Comparison of ENCODE assay signal across 9 cellular contexts in genomic region chr16:85253127-85253941, GRCh38.
DNase-seq lines count a peak whose midpoint lies in the region; ATAC-seq and TF ChIP-seq lines count a peak whose summit lies in the region.
"Had no signal": no experiment of that assay in that cellular context is flagged by ENCODE, and none has a peak within 500 bp of the region (broad histone marks: within the 10 kb centered on the region; RNA-seq: fewer than 3 reads in every experiment).

No MANE protein-coding gene starts in this region.

- no peak overlapping the region for H3K4me2 ChIP-seq in smooth muscle cell

- no peaks in the 10 kb centered on the region for H3K27me3 ChIP-seq in CD8-positive, alpha-beta memory T cell (ENCODE audit: insufficient read depth, low read length, poor library complexity, severe bottlenecking)
- no peaks in the 10 kb centered on the region for H3K27me3 ChIP-seq in left ventricle myocardium inferior (ENCODE audit: low read depth)
- no peaks in the 10 kb centered on the region for H3K27me3 ChIP-seq in smooth muscle cell (ENCODE audit: low read depth)

- H3K4me3 ChIP-seq in CD8-positive, alpha-beta memory T cell (ENCODE audit: low read length) = no peak overlapping the region
- H3K4me3 ChIP-seq in left ventricle myocardium inferior (no peak overlapping the region), smooth muscle cell (no peak overlapping the region)

- intact Hi-C loops in left ventricle myocardium inferior (cut with micrococcal nuclease) = no loop called here

- ATAC-seq in SK-N-SH treated with all-trans-retinoic acid at 6 μM for 48 hours = peak; percentile 94
- ATAC-seq in activated naive CD4-positive, alpha-beta T cell treated with anti-CD3 and anti-CD28 coated beads, Interleukin-2, amount 50 U/mL, for 72 hours = peak; percentile 85 to 92
- no peak for ATAC-seq in GM18870 (IDR thresholded peaks at IDR 0.05; ENCODE audit: unreplicated experiment)
- ATAC-seq in HG02870 (IDR thresholded peaks at IDR 0.05; ENCODE audit: unreplicated experiment) = no peak

- POLR2A ChIA-PET in CD8-positive, alpha-beta memory T cell (lab: Charles Lee) = no interaction called here
- POLR2A ChIA-PET in HEK293T (lab: Yijun Ruan, JAX) = no interaction called here

- H3K9ac ChIP-seq in smooth muscle cell (ENCODE audit: low read depth) = no peak overlapping the region

- H3K4me3 Mint-ChIP-seq in CD8-positive, alpha-beta memory T cell = no peak overlapping the region

- no peaks in the 10 kb centered on the region for H3K9me3 Mint-ChIP-seq in CD8-positive, alpha-beta memory T cell
- H3K9me3 Mint-ChIP-seq in activated naive CD4-positive, alpha-beta T cell treated with anti-CD3 and anti-CD28 coated beads, Interleukin-2, amount 50 U/mL, for 72 hours = no peaks in the 10 kb centered on the region
- H3K9me3 Mint-ChIP-seq: IgD-negative memory B cell had no signal

- H3K27ac ChIP-seq in CD8-positive, alpha-beta memory T cell (ENCODE audit: low read depth, low read length) = no peak overlapping the region
- no peak overlapping the region for H3K27ac ChIP-seq in left ventricle myocardium inferior (replicated peaks)
- H3K27ac ChIP-seq in smooth muscle cell (ENCODE audit: low read depth) = no peak overlapping the region

- H3K36me3 ChIP-seq in CD8-positive, alpha-beta memory T cell (ENCODE audit: insufficient read depth, low read length) = no peaks in the 10 kb centered on the region
- no peaks in the 10 kb centered on the region for H3K36me3 ChIP-seq in left ventricle myocardium inferior
- H3K36me3 ChIP-seq in smooth muscle cell (ENCODE audit: low read depth) = no peaks in the 10 kb centered on the region

- TF ChIP-seq CTCF in left ventricle myocardium inferior (IDR thresholded peaks at IDR 0.05; ENCODE audit: borderline replicate concordance) (peak; percentile 93), smooth muscle cell (IDR thresholded peaks at IDR 0.05; ENCODE audit: borderline replicate concordance, insufficient read depth, poor library complexity, severe bottlenecking) (peak; percentile 93)

- H3K27ac Mint-ChIP-seq in CD8-positive, alpha-beta memory T cell = no peak overlapping the region
- H3K27ac Mint-ChIP-seq in activated naive CD4-positive, alpha-beta T cell treated with anti-CD3 and anti-CD28 coated beads, Interleukin-2, amount 50 U/mL, for 72 hours = no peak overlapping the region
- H3K27ac Mint-ChIP-seq: IgD-negative memory B cell had no signal

- CTCF ChIA-PET in CD8-positive, alpha-beta memory T cell (lab: Charles Lee) = interaction anchor here (0.8 to 3.0 kb wide), 7 partner anchors 10 to 68 kb away, joined by 3 to 13 read pairs (median 3); no protein-coding TSS in a partner anchor
- CTCF ChIA-PET in HEK293T (lab: Yijun Ruan, JAX) = interaction anchor here (0.6 to 1.3 kb wide), 13 partner anchors 8 to 521 kb away, joined by 3 to 6 read pairs (median 4); no protein-coding TSS in a partner anchor

- H3F3A ChIP-seq in smooth muscle cell (ENCODE audit: low read depth) = peaks cover 5% of the 10 kb centered on the region

- 50% methylated on average over 16 of the region's 20 CpGs for WGBS in smooth muscle cell (ENCODE audit: low lambda C conversion rate)

- peaks cover 7% of the 10 kb centered on the region for H3K79me2 ChIP-seq in smooth muscle cell (ENCODE audit: low read depth)

- no peaks in the 10 kb centered on the region for H3K4me1 ChIP-seq in CD8-positive, alpha-beta memory T cell (ENCODE audit: insufficient read depth, low read length)
- H3K4me1 ChIP-seq in left ventricle myocardium inferior (no peaks in the 10 kb centered on the region), smooth muscle cell (ENCODE audit: low read depth) (peaks cover 2% of the 10 kb centered on the region)

- peaks cover 10 to 13% of the 10 kb centered on the region in 2 donors for H3K27me3 Mint-ChIP-seq in CD8-positive, alpha-beta memory T cell

- no peaks in the 10 kb centered on the region for H3K4me1 Mint-ChIP-seq in CD8-positive, alpha-beta memory T cell
- H3K4me1 Mint-ChIP-seq: IgD-negative memory B cell had no signal

- DNase-seq in CD8-positive, alpha-beta memory T cell = peak; percentile 29 to 59 (median 49)
- DNase-seq in HEK293T (ENCODE audit: extremely low spot score) (peak; percentile 84), left ventricle myocardium inferior (peak; percentile 50), smooth muscle cell (lab: John Stamatoyannopoulos, UW; ENCODE audit: unreplicated experiment) (peak; percentile 59)
- peak; percentile 66 to 77 for DNase-seq in activated naive CD4-positive, alpha-beta T cell treated with anti-CD3 and anti-CD28 coated beads, Interleukin-2, amount 50 U/mL, for 72 hours (ENCODE audit: low spot score in 2 of 2)

- H3K9me3 ChIP-seq in CD8-positive, alpha-beta memory T cell (ENCODE audit: low read length) = no peaks in the 10 kb centered on the region
- H3K9me3 ChIP-seq in left ventricle myocardium inferior (replicated peaks) (no peaks in the 10 kb centered on the region), smooth muscle cell (replicated peaks; ENCODE audit: low read depth) (no peaks in the 10 kb centered on the region)

- no peak overlapping the region for H2AFZ ChIP-seq in smooth muscle cell (ENCODE audit: low read depth)

- H4K20me1 ChIP-seq in smooth muscle cell (ENCODE audit: low read depth) = peaks cover 94% of the 10 kb centered on the region

- H3K36me3 Mint-ChIP-seq in CD8-positive, alpha-beta memory T cell = no peaks in the 10 kb centered on the region
- H3K36me3 Mint-ChIP-seq in activated naive CD4-positive, alpha-beta T cell treated with anti-CD3 and anti-CD28 coated beads, Interleukin-2, amount 50 U/mL, for 72 hours = no peaks in the 10 kb centered on the region
- H3K36me3 Mint-ChIP-seq: IgD-negative memory B cell had no signal

TF ChIP-seq in HEK293T, 16 proteins besides CTCF, POLR2A, EP300 and RAD21:
- no peak for TF ChIP-seq FOXM1 (IDR thresholded peaks at IDR 0.05; ENCODE audit: borderline replicate concordance)
- TF ChIP-seq FOXK2 (IDR thresholded peaks at IDR 0.05) = no peak
- no peak for TF ChIP-seq L3MBTL2 (conservative IDR thresholded peaks at IDR 0.05)
- no peak for TF ChIP-seq ZNF384 (IDR thresholded peaks at IDR 0.05)
- no peak for TF ChIP-seq SP1 (IDR thresholded peaks at IDR 0.05)
- TF ChIP-seq HDGF (IDR thresholded peaks at IDR 0.05; ENCODE audit: borderline replicate concordance) = no peak
- no peak for TF ChIP-seq LEF1 (IDR thresholded peaks at IDR 0.05; ENCODE audit: borderline replicate concordance)
- TF ChIP-seq BHLHE40 (IDR thresholded peaks at IDR 0.05; ENCODE audit: borderline replicate concordance) = no peak
- TF ChIP-seq NFRKB (IDR thresholded peaks at IDR 0.05) = no peak
- no peak for TF ChIP-seq CTBP1 (IDR thresholded peaks at IDR 0.05; ENCODE audit: borderline replicate concordance)
- no peak for TF ChIP-seq SUZ12 (IDR thresholded peaks at IDR 0.05)
- TF ChIP-seq ARNT (IDR thresholded peaks at IDR 0.05) = no peak
- TF ChIP-seq ELF4 (IDR thresholded peaks at IDR 0.05) = no peak
- no peak for TF ChIP-seq FOXA1 (IDR thresholded peaks at IDR 0.05)
- no peak for TF ChIP-seq PKNOX1 (IDR thresholded peaks at IDR 0.05)
- TF ChIP-seq TARDBP (IDR thresholded peaks at IDR 0.05) = no peak

TF ChIP-seq in SK-N-SH treated with all-trans-retinoic acid at 6 μM for 48 hours, 23 proteins besides CTCF, POLR2A, EP300 and RAD21:
- TF ChIP-seq TOX (CRISPR knock-in tag; IDR thresholded peaks at IDR 0.05; ENCODE audit: borderline replicate concordance) (no peak), POU6F1 (CRISPR knock-in tag; IDR thresholded peaks at IDR 0.05; ENCODE audit: borderline replicate concordance, low read depth) (no peak), ZNF8 (CRISPR knock-in tag; IDR thresholded peaks at IDR 0.05) (no peak), ESRRG (CRISPR knock-in tag; IDR thresholded peaks at IDR 0.05) (no peak), ZFP3 (CRISPR knock-in tag; IDR thresholded peaks at IDR 0.05) (no peak), RARB (CRISPR knock-in tag; IDR thresholded peaks at IDR 0.05) (no peak), OSR1 (CRISPR knock-in tag; IDR thresholded peaks at IDR 0.05) (no peak)

Comparison
In these comparisons a context has a peak if more than half of its experiments do, and no peak if none do; other contexts are left out.
1. ATAC-seq: peak in SK-N-SH treated with all-trans-retinoic acid at 6 μM for 48 hours (single experiment) and activated naive CD4-positive, alpha-beta T cell treated with anti-CD3 and anti-CD28 coated beads, Interleukin-2, amount 50 U/mL, for 72 hours (2 of 2); none in GM18870 (single experiment) and HG02870 (single experiment).
2. Peak in every context shown above with its lines, with median percentiles within 50 percentile points of each other: DNase-seq.